21 cellular contexts compared by ENCODE assay signal in the genomic region with DNA sequence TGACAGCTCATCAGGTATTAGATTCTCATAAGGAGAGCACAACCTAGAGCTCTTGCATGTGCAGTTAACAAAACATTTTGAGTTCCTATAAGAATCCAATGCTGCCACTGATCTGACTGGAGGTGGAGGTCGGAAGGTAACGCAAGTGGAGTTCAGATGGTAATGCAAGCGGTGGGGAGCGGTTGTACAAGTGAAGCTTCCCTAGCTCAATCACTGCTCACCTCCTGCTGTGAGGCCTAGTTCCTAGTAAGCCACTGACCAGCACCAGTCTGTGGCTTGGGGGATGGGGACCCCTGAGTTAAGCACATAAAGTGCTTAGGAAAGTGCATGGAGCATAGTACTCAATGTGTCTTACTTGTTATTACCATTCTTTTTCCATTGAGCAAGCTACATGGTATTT.
A peak's percentile ranks its signal among the peaks of the same experiment; 100 is the strongest.
DNase-seq lines count a peak whose midpoint lies in the region; ATAC-seq and TF ChIP-seq lines count a peak whose summit lies in the region.
"Had no signal": no experiment of that assay in that cellular context is flagged by ENCODE, and none has a peak within 500 bp of the region (broad histone marks: within the 10 kb centered on the region; RNA-seq: fewer than 3 reads in every experiment).

No MANE protein-coding gene starts in this region.

- ATAC-seq in GM21515 (IDR thresholded peaks at IDR 0.05; ENCODE audit: unreplicated experiment): no peak
- no peak for ATAC-seq in GM19324 (IDR thresholded peaks at IDR 0.05; ENCODE audit: low FRiP score, unreplicated experiment)
- no peak for ATAC-seq in GM19351 (IDR thresholded peaks at IDR 0.05; ENCODE audit: unreplicated experiment)
- ATAC-seq: K562, SK-N-SH treated with all-trans-retinoic acid at 6 μM for 48 hours had no signal

- CTCF ChIA-PET in HEK293 (lab: Yijun Ruan, JAX): no interaction called here

- TF ChIP-seq CTCF in HEK293 (tag by site-specific recombination; IDR thresholded peaks at IDR 0.05): no peak
- no peak for TF ChIP-seq CTCF in WERI-Rb-1 (IDR thresholded peaks at IDR 0.05; ENCODE audit: low read depth, low read length)

- H3K9me3 ChIP-seq in HEK293 (ENCODE audit: control insufficient read depth, insufficient read depth, low read depth, low read length) (no peaks in the 10 kb centered on the region), WERI-Rb-1 (ENCODE audit: severe bottlenecking) (no peaks in the 10 kb centered on the region)
- H3K9me3 ChIP-seq: BLaER1, SJCRH30 had no signal

- H3K27ac ChIP-seq in HEK293 (ENCODE audit: extremely low read depth, low read depth, low read length) (no peak overlapping the region), WERI-Rb-1 (no peak overlapping the region)
- H3K27ac ChIP-seq: BLaER1, SJCRH30 had no signal

- no peaks in the 10 kb centered on the region for H3K36me3 ChIP-seq in HEK293 (ENCODE audit: control insufficient read depth in 2 of 2, insufficient read depth in 1 of 2, low read length in 2 of 2)
- H3K36me3 ChIP-seq in WERI-Rb-1: no peaks in the 10 kb centered on the region
- H3K36me3 ChIP-seq: BLaER1, SJCRH30 had no signal

- H3K27me3 ChIP-seq in WERI-Rb-1 (ENCODE audit: insufficient read depth, low read depth, severe bottlenecking): no peaks in the 10 kb centered on the region
- H3K27me3 ChIP-seq: BLaER1 had no signal

- DNase-seq in ELF-1 (ENCODE audit: low read depth, low spot score) (peak; percentile 1), WERI-Rb-1 (peak; percentile 44), iPS DF 4.7 (ENCODE audit: extremely low read depth, low spot score) (peak; percentile 11)
- no peak for DNase-seq in activated CD4-positive, alpha-beta T cell treated with anti-CD3 and anti-CD28 coated beads for 4 hours
- DNase-seq: CD4-positive, CD25-positive, alpha-beta regulatory T cell; DMS153; DND-41; Kasumi-1; NCI-H1105; NCI-H1436 treated with DMSO at 0.1 percent for 48 hours; NCI-H187 treated with DMSO at 0.1 percent for 48 hours; NCI-H446; NCI-H526; SJCRH30 had no signal

- H3K4me3 ChIP-seq in HEK293 (ENCODE audit: low read depth, low read length) (no peak overlapping the region), WERI-Rb-1 (ENCODE audit: low read depth, low read length) (no peak overlapping the region)
- H3K4me3 ChIP-seq: BLaER1, K562, SJCRH30 had no signal

- POLR2A ChIA-PET in HEK293 (lab: Yijun Ruan, JAX): no interaction called here

- no peaks in the 10 kb centered on the region for H3K4me1 ChIP-seq in HEK293 (ENCODE audit: control insufficient read depth, insufficient read depth, low read length)
- H3K4me1 ChIP-seq: BLaER1, SJCRH30 had no signal

TF ChIP-seq in HEK293, 187 proteins besides CTCF, POLR2A, EP300 and RAD21:
- TF ChIP-seq ZNF610 (tag by site-specific recombination; IDR thresholded peaks at IDR 0.05; ENCODE audit: borderline replicate concordance): peak; percentile 78
- TF ChIP-seq ZNF292 (tag by site-specific recombination; IDR thresholded peaks at IDR 0.05; ENCODE audit: borderline replicate concordance, low read depth): no peak

Comparison
In these comparisons a context has a peak if more than half of its experiments do, and no peak if none do; other contexts are left out.
1. DNase-seq: peak in ELF-1 (single experiment), WERI-Rb-1 (single experiment) and iPS DF 4.7 (single experiment); none in activated CD4-positive, alpha-beta T cell treated with anti-CD3 and anti-CD28 coated beads for 4 hours (0 of 2).